ENCODE assay signal across 13 cellular contexts in genomic region chr6:57262901-57263694, GRCh38. TPM values are rescaled to one million over a fixed set of nuclear protein-coding genes. Genes with fewer than 3 reads are reported as not detected.
DNase-seq lines count a peak whose midpoint lies in the region; TF ChIP-seq lines count a peak whose summit lies in the region.
"Had no signal": no experiment of that assay in that cellular context is flagged by ENCODE, and none has a peak within 500 bp of the region (broad histone marks: within the 10 kb centered on the region; RNA-seq: fewer than 3 reads in every experiment).

No MANE protein-coding gene starts in this region.

- no peaks in the 10 kb centered on the region for H3K4me1 Mint-ChIP-seq in immature natural killer cell

- intact Hi-C loops in esophagus squamous epithelium (cut with DNase I) = no loop called here

- no peak overlapping the region for H2BK120ac ChIP-seq in neuronal stem cell (ENCODE audit: low read depth, low read length)

- peaks cover 1 to 10% (median 5%) of the 10 kb centered on the region in 3 donors for H3K27me3 Mint-ChIP-seq in immature natural killer cell (ENCODE audit: low read depth in 3 of 3)

- H3K9me3 ChIP-seq in esophagus squamous epithelium (no peaks in the 10 kb centered on the region), neuronal stem cell (replicated peaks in 1 of 2; ENCODE audit: control insufficient read depth in 2 of 2, insufficient read depth in 1 of 2, low read depth in 1 of 2, low read length in 2 of 2) (no peaks in the 10 kb centered on the region), BE2C (no peaks in the 10 kb centered on the region)
- H3K9me3 ChIP-seq: HAP-1 had no signal

- no peak overlapping the region for H3K9ac ChIP-seq in neuronal stem cell (ENCODE audit: low read depth, low read length, poor library complexity)

- H2BK15ac ChIP-seq in neuronal stem cell (ENCODE audit: low read length) = no peak overlapping the region

- peak overlapping the region; percentile 48 for H2AFZ ChIP-seq in neuronal stem cell (ENCODE audit: low read length)

- no peaks in the 10 kb centered on the region for H3K36me3 Mint-ChIP-seq in immature natural killer cell

- H2BK5ac ChIP-seq in neuronal stem cell (ENCODE audit: low read length) = no peak overlapping the region

- no peak overlapping the region for H3K23ac ChIP-seq in neuronal stem cell (ENCODE audit: low read depth, low read length, poor library complexity)

- H4K91ac ChIP-seq in neuronal stem cell (ENCODE audit: low read depth, low read length, poor library complexity) = no peak overlapping the region

- no peak overlapping the region for H3K4me2 ChIP-seq in neuronal stem cell (ENCODE audit: insufficient read depth, low read length, poor library complexity, severe bottlenecking)

- no peak overlapping the region for H3K18ac ChIP-seq in neuronal stem cell (ENCODE audit: low read length)

- no peak overlapping the region for H4K8ac ChIP-seq in neuronal stem cell (ENCODE audit: low read depth, low read length)

- DNase-seq in AG04449 (ENCODE audit: low read depth, low spot score) (peak; percentile 94), NCI-H446 treated with DMSO at 0.1 percent for 48 hours (lab: John Stamatoyannopoulos, UW) (peak; percentile 31), esophagus squamous epithelium (lab: John Stamatoyannopoulos, UW) (no peak), neuronal stem cell (ENCODE audit: low spot score) (no peak), BE2C (no peak), immature natural killer cell (no peak), NCI-H2081 treated with DMSO at 0.1 percent for 48 hours (lab: John Stamatoyannopoulos, UW) (no peak)
- no peak for DNase-seq in activated CD4-positive, alpha-beta T cell treated with anti-CD3 and anti-CD28 coated beads for 4 hours
- DNase-seq: activated effector memory CD4-positive, alpha-beta T cell treated with anti-CD3 and anti-CD28 coated beads, Interleukin-2, amount 50 U/mL, for 16 hours; foreskin melanocyte; NCI-H1930 had no signal

- no peaks in the 10 kb centered on the region for H3K36me3 ChIP-seq in esophagus squamous epithelium
- no peaks in the 10 kb centered on the region for H3K36me3 ChIP-seq in neuronal stem cell (replicated peaks in 1 of 2; ENCODE audit: control insufficient read depth in 2 of 2, insufficient read depth in 2 of 2, low read length in 2 of 2)
- H3K36me3 ChIP-seq in BE2C = no peaks in the 10 kb centered on the region
- H3K36me3 ChIP-seq: HAP-1 had no signal

- peaks cover 0 to 4% (median 0%) of the 10 kb centered on the region in 6 donors for H3K9me3 Mint-ChIP-seq in immature natural killer cell

- peaks cover 0 to 22% (median 7%) of the 10 kb centered on the region in 3 donors for H3K4me1 ChIP-seq in esophagus squamous epithelium
- H3K4me1 ChIP-seq in neuronal stem cell (ENCODE audit: control insufficient read depth in 2 of 2, insufficient read depth in 1 of 2, low read depth in 1 of 2, low read length in 2 of 2) = peaks cover 0 to 2% of the 10 kb centered on the region in 2 donors
- H3K4me1 ChIP-seq in BE2C = peaks cover 3% of the 10 kb centered on the region; the same call in 1 of the 2 replicates
- H3K4me1 ChIP-seq: HAP-1 had no signal

- CTCF ChIA-PET in AG04449 (lab: Yijun Ruan, JAX) = interaction anchor here (1.2 to 4.6 kb wide), 4 partner anchors 9 to 360 kb away, joined by 3 to 28 read pairs (median 5); partner anchors contain the start of gene PRIM2

- H3K27me3 ChIP-seq in esophagus squamous epithelium (peaks cover 0 to 91% (median 0%) of the 10 kb centered on the region in 4 donors), neuronal stem cell (ENCODE audit: control insufficient read depth in 3 of 3, insufficient read depth in 3 of 3, low read depth in 1 of 3, low read length in 3 of 3) (no peaks in the 10 kb centered on the region), BE2C (no peaks in the 10 kb centered on the region)

- WGBS in esophagus squamous epithelium, 2 donors = 49 to 65% methylated on average over 3 of the region's 3 CpGs
- WGBS in neuronal stem cell (ENCODE audit: extremely low coverage in 2 of 2, insufficient read length in 2 of 2, insufficient replicate concordance in 1 of 2), 2 donors = no CpG with 5 or more reads among the region's 3 CpGs

- H3K4ac ChIP-seq in neuronal stem cell (ENCODE audit: low read length) = no peak overlapping the region

- H3K4me3 ChIP-seq in AG04449 (ENCODE audit: low read depth, low read length) = no peak overlapping the region
- H3K4me3 ChIP-seq in esophagus squamous epithelium = no peak overlapping the region
- H3K4me3 ChIP-seq in neuronal stem cell (ENCODE audit: low read length in 2 of 2) = no peak overlapping the region
- H3K4me3 ChIP-seq in BE2C (ENCODE audit: low read depth, low read length) = no peak overlapping the region
- H3K4me3 ChIP-seq: HAP-1 had no signal

- TF ChIP-seq CTCF in AG04449 (IDR thresholded peaks at IDR 0.05; ENCODE audit: insufficient read depth, low read length, missing control alignments) (no peak), esophagus squamous epithelium (IDR thresholded peaks at IDR 0.05) (no peak), BE2C (IDR thresholded peaks at IDR 0.05; ENCODE audit: low read depth, low read length) (no peak)

- TF ChIP-seq POLR2A in esophagus squamous epithelium (IDR thresholded peaks at IDR 0.05) = no peak

- POLR2A ChIA-PET in AG04449 (lab: Yijun Ruan, JAX) = interaction anchor here (1.5 to 2.2 kb wide), 3 partner anchors 10 to 51 kb away, joined by 6 to 9 read pairs (median 6); partner anchors contain the start of gene RAB23

- peak overlapping the region in 3 of 4 donors; percentile 73 to 87 (median 77) for H3K27ac ChIP-seq in esophagus squamous epithelium
- H3K27ac ChIP-seq in neuronal stem cell (replicated peaks; ENCODE audit: low read length) = no peak overlapping the region
- H3K27ac ChIP-seq: C4-2B had no signal

- no peak overlapping the region for H3K27ac Mint-ChIP-seq in immature natural killer cell

- no peak overlapping the region for H2AK5ac ChIP-seq in neuronal stem cell (ENCODE audit: low read depth, low read length)

- no peak overlapping the region for H3K14ac ChIP-seq in neuronal stem cell (ENCODE audit: low read length)

- H3K4me3 Mint-ChIP-seq in immature natural killer cell = no peak overlapping the region

- no peak overlapping the region for H2BK12ac ChIP-seq in neuronal stem cell (ENCODE audit: low read length)

- no peaks in the 10 kb centered on the region for H3K79me1 ChIP-seq in neuronal stem cell (ENCODE audit: low read depth, low read length)

RNA-seq across cellular contexts. Expression of gene RAB23, which starts 41.0 kb away (rescaled TPM):
- total RNA-seq in esophagus squamous epithelium = 10 to 100 TPM in 1 of 4 donors, 1 to 10 TPM in 3; 1.5 to 17.2 (median 5.9) TPM
- 14.4 TPM for polyA plus RNA-seq in neuronal stem cell (2013, experiment 1 of 2)
- 14.9 TPM for polyA plus RNA-seq in neuronal stem cell (2013, experiment 2 of 2)
- polyA plus RNA-seq in BE2C (2012; ENCODE audit: insufficient read depth, insufficient read length, low read depth) = 2.5 TPM
- 1 to 10 TPM in 1 of 3 donors, under 1 TPM in 1, not detected in 1; 0.94 to 1.1 TPM for polyA plus RNA-seq in immature natural killer cell

RNA-seq across cellular contexts. Expression of gene PRIM2, which starts 54.3 kb away (rescaled TPM):
- total RNA-seq in esophagus squamous epithelium = 10 to 100 TPM in 2 of 4 donors, 1 to 10 TPM in 2; 4.1 to 10.9 (median 9.8) TPM
- polyA plus RNA-seq in neuronal stem cell (2013, experiment 1 of 2) = 16.5 TPM
- 16.3 TPM for polyA plus RNA-seq in neuronal stem cell (2013, experiment 2 of 2)
- polyA plus RNA-seq in BE2C (2012; ENCODE audit: insufficient read depth, insufficient read length, low read depth) = 4.1 TPM
- 10 to 100 TPM in 1 of 3 donors, 1 to 10 TPM in 2; 2.6 to 15.2 (median 7.7) TPM for polyA plus RNA-seq in immature natural killer cell

Comparison
In these comparisons a context has a peak if more than half of its experiments do, and no peak if none do; other contexts are left out.
1. DNase-seq: peak in AG04449 (single experiment) and NCI-H446 treated with DMSO at 0.1 percent for 48 hours (single experiment); none in esophagus squamous epithelium (single experiment), neuronal stem cell (single experiment), BE2C (single experiment), activated CD4-positive, alpha-beta T cell treated with anti-CD3 and anti-CD28 coated beads for 4 hours (0 of 2), immature natural killer cell (0 of 3) and NCI-H2081 treated with DMSO at 0.1 percent for 48 hours (single experiment).